ENCODE assay signal across 1 cellular context in the genomic region with DNA sequence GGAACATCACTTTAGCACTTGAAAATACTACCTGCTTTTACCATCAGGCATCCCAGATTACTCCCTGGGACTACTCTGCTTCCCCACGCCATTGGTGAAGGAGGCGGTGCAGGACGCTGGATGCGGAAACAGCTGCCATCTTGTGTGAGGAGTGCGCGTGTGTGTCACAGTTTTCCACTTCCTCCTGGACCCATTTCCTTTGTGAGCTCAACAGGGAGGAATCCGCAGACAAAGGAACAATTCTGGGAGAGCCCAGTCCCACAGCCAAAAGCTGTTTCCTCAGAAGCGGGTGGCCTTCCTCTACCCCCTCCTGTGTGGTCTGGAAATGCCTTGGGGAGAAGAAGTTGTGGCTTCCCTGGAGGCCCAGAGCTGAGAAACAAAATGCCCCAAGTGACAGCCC.
TF ChIP-seq lines count a peak whose summit lies in the region.

No MANE protein-coding gene starts in this region.

TF ChIP-seq in K562, 482 proteins besides CTCF, POLR2A, EP300 and RAD21 (continues in another document):
- TF ChIP-seq GABPA (tag; conservative IDR thresholded peaks at IDR 0.05; ENCODE audit: low read depth): peak; percentile 80
- TF ChIP-seq ZNF146 (CRISPR knock-in tag; IDR thresholded peaks at IDR 0.05; ENCODE audit: unreplicated experiment): no peak
- TF ChIP-seq RFX1 (IDR thresholded peaks at IDR 0.05): no peak
- no peak for TF ChIP-seq MAFG (tag; conservative IDR thresholded peaks at IDR 0.05)
- TF ChIP-seq, protein P1, sequence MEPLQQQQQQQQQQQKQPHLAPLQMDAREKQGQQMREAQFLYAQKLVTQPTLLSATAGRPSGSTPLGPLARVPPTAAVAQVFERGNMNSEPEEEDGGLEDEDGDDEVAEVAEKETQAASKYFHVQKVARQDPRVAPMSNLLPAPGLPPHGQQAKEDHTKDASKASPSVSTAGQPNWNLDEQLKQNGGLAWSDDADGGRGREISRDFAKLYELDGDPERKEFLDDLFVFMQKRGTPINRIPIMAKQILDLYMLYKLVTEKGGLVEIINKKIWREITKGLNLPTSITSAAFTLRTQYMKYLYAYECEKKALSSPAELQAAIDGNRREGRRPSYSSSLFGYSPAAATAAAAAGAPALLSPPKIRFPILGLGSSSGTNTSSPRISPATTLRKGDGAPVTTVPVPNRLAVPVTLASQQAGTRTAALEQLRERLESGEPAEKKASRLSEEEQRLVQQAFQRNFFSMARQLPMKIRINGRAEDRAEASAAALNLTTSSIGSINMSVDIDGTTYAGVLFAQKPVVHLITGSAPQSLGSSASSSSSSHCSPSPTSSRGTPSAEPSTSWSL (CRISPR knock-in tag; IDR thresholded peaks at IDR 0.05; ENCODE audit: borderline replicate concordance): no peak
- TF ChIP-seq ZNF668 (CRISPR knock-in tag; IDR thresholded peaks at IDR 0.05): no peak
- TF ChIP-seq, protein P2, sequence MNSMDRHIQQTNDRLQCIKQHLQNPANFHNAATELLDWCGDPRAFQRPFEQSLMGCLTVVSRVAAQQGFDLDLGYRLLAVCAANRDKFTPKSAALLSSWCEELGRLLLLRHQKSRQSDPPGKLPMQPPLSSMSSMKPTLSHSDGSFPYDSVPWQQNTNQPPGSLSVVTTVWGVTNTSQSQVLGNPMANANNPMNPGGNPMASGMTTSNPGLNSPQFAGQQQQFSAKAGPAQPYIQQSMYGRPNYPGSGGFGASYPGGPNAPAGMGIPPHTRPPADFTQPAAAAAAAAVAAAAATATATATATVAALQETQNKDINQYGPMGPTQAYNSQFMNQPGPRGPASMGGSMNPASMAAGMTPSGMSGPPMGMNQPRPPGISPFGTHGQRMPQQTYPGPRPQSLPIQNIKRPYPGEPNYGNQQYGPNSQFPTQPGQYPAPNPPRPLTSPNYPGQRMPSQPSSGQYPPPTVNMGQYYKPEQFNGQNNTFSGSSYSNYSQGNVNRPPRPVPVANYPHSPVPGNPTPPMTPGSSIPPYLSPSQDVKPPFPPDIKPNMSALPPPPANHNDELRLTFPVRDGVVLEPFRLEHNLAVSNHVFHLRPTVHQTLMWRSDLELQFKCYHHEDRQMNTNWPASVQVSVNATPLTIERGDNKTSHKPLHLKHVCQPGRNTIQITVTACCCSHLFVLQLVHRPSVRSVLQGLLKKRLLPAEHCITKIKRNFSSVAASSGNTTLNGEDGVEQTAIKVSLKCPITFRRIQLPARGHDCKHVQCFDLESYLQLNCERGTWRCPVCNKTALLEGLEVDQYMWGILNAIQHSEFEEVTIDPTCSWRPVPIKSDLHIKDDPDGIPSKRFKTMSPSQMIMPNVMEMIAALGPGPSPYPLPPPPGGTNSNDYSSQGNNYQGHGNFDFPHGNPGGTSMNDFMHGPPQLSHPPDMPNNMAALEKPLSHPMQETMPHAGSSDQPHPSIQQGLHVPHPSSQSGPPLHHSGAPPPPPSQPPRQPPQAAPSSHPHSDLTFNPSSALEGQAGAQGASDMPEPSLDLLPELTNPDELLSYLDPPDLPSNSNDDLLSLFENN (IDR thresholded peaks at IDR 0.05; ENCODE audit: low read depth in 2 of 2, low read length in 2 of 2): no peak
- no peak for TF ChIP-seq ZNF707 (CRISPR knock-in tag; conservative IDR thresholded peaks at IDR 0.05)
- TF ChIP-seq, protein P3, sequence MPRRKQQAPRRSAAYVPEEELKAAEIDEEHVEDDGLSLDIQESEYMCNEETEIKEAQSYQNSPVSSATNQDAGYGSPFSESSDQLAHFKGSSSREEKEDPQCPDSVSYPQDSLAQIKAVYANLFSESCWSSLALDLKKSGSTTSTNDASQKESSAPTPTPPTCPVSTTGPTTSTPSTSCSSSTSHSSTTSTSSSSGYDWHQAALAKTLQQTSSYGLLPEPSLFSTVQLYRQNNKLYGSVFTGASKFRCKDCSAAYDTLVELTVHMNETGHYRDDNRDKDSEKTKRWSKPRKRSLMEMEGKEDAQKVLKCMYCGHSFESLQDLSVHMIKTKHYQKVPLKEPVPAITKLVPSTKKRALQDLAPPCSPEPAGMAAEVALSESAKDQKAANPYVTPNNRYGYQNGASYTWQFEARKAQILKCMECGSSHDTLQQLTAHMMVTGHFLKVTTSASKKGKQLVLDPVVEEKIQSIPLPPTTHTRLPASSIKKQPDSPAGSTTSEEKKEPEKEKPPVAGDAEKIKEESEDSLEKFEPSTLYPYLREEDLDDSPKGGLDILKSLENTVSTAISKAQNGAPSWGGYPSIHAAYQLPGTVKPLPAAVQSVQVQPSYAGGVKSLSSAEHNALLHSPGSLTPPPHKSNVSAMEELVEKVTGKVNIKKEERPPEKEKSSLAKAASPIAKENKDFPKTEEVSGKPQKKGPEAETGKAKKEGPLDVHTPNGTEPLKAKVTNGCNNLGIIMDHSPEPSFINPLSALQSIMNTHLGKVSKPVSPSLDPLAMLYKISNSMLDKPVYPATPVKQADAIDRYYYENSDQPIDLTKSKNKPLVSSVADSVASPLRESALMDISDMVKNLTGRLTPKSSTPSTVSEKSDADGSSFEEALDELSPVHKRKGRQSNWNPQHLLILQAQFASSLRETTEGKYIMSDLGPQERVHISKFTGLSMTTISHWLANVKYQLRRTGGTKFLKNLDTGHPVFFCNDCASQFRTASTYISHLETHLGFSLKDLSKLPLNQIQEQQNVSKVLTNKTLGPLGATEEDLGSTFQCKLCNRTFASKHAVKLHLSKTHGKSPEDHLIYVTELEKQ (CRISPR knock-in tag; IDR thresholded peaks at IDR 0.05): no peak
- 0 out of 2 replicates have a peak, but pooled peaks have one; percentile 45 for TF ChIP-seq DIDO1 (tag; IDR thresholded peaks at IDR 0.05; ENCODE audit: low read depth)
- no peak for TF ChIP-seq ZNF316 (IDR thresholded peaks at IDR 0.05)
- TF ChIP-seq, protein P4, sequence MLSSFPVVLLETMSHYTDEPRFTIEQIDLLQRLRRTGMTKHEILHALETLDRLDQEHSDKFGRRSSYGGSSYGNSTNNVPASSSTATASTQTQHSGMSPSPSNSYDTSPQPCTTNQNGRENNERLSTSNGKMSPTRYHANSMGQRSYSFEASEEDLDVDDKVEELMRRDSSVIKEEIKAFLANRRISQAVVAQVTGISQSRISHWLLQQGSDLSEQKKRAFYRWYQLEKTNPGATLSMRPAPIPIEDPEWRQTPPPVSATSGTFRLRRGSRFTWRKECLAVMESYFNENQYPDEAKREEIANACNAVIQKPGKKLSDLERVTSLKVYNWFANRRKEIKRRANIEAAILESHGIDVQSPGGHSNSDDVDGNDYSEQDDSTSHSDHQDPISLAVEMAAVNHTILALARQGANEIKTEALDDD (IDR thresholded peaks at IDR 0.05): no peak
- TF ChIP-seq ZSCAN29 (IDR thresholded peaks at IDR 0.05): no peak
- no peak for TF ChIP-seq ILK (tag; IDR thresholded peaks at IDR 0.05; ENCODE audit: borderline replicate concordance, low read depth)
- TF ChIP-seq, protein P5, sequence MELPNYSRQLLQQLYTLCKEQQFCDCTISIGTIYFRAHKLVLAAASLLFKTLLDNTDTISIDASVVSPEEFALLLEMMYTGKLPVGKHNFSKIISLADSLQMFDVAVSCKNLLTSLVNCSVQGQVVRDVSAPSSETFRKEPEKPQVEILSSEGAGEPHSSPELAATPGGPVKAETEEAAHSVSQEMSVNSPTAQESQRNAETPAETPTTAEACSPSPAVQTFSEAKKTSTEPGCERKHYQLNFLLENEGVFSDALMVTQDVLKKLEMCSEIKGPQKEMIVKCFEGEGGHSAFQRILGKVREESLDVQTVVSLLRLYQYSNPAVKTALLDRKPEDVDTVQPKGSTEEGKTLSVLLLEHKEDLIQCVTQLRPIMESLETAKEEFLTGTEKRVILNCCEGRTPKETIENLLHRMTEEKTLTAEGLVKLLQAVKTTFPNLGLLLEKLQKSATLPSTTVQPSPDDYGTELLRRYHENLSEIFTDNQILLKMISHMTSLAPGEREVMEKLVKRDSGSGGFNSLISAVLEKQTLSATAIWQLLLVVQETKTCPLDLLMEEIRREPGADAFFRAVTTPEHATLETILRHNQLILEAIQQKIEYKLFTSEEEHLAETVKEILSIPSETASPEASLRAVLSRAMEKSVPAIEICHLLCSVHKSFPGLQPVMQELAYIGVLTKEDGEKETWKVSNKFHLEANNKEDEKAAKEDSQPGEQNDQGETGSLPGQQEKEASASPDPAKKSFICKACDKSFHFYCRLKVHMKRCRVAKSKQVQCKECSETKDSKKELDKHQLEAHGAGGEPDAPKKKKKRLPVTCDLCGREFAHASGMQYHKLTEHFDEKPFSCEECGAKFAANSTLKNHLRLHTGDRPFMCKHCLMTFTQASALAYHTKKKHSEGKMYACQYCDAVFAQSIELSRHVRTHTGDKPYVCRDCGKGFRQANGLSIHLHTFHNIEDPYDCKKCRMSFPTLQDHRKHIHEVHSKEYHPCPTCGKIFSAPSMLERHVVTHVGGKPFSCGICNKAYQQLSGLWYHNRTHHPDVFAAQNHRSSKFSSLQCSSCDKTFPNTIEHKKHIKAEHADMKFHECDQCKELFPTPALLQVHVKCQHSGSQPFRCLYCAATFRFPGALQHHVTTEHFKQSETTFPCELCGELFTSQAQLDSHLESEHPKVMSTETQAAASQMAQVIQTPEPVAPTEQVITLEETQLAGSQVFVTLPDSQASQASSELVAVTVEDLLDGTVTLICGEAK (IDR thresholded peaks at IDR 0.05): peak; percentile 83
- TF ChIP-seq, protein P5 (CRISPR knock-in tag; IDR thresholded peaks at IDR 0.05): no peak
- TF ChIP-seq YY1 (IDR thresholded peaks at IDR 0.05; ENCODE audit: borderline replicate concordance in 1 of 3, control insufficient read depth in 1 of 3, extremely low read depth in 1 of 3, insufficient read depth in 3 of 3, insufficient read length in 1 of 3, insufficient replicate concordance in 2 of 3, low read depth in 1 of 3, low read length in 2 of 3): peak in 2 of 3 experiments; percentile 62 to 83
- TF ChIP-seq HIVEP1 (CRISPR knock-in tag; IDR thresholded peaks at IDR 0.05): no peak
- TF ChIP-seq ZNF717 (CRISPR knock-in tag; IDR thresholded peaks at IDR 0.05): no peak
- TF ChIP-seq RBM25 (IDR thresholded peaks at IDR 0.05; ENCODE audit: low read depth, low read length, severe bottlenecking): no peak
- no peak for TF ChIP-seq ZZZ3 (IDR thresholded peaks at IDR 0.05)
- no peak for TF ChIP-seq CBFA2T3 (IDR thresholded peaks at IDR 0.05)
- TF ChIP-seq HDAC6 (IDR thresholded peaks at IDR 0.05; ENCODE audit: low read depth, low read length): no peak
- TF ChIP-seq, protein P6, sequence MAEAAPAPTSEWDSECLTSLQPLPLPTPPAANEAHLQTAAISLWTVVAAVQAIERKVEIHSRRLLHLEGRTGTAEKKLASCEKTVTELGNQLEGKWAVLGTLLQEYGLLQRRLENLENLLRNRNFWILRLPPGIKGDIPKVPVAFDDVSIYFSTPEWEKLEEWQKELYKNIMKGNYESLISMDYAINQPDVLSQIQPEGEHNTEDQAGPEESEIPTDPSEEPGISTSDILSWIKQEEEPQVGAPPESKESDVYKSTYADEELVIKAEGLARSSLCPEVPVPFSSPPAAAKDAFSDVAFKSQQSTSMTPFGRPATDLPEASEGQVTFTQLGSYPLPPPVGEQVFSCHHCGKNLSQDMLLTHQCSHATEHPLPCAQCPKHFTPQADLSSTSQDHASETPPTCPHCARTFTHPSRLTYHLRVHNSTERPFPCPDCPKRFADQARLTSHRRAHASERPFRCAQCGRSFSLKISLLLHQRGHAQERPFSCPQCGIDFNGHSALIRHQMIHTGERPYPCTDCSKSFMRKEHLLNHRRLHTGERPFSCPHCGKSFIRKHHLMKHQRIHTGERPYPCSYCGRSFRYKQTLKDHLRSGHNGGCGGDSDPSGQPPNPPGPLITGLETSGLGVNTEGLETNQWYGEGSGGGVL (CRISPR knock-in tag; IDR thresholded peaks at IDR 0.05): no peak
- no peak for TF ChIP-seq SREBF2 (CRISPR knock-in tag; IDR thresholded peaks at IDR 0.05)
- no peak for TF ChIP-seq ARID2 (IDR thresholded peaks at IDR 0.05)
- TF ChIP-seq PHB2 (IDR thresholded peaks at IDR 0.05; ENCODE audit: low read depth): no peak
- no peak for TF ChIP-seq C11orf30 (IDR thresholded peaks at IDR 0.05; ENCODE audit: low read depth)
- TF ChIP-seq CBX1 (IDR thresholded peaks at IDR 0.05; ENCODE audit: low read depth): peak; percentile 37; the same call in 1 of the 2 replicates
- TF ChIP-seq, protein P7, sequence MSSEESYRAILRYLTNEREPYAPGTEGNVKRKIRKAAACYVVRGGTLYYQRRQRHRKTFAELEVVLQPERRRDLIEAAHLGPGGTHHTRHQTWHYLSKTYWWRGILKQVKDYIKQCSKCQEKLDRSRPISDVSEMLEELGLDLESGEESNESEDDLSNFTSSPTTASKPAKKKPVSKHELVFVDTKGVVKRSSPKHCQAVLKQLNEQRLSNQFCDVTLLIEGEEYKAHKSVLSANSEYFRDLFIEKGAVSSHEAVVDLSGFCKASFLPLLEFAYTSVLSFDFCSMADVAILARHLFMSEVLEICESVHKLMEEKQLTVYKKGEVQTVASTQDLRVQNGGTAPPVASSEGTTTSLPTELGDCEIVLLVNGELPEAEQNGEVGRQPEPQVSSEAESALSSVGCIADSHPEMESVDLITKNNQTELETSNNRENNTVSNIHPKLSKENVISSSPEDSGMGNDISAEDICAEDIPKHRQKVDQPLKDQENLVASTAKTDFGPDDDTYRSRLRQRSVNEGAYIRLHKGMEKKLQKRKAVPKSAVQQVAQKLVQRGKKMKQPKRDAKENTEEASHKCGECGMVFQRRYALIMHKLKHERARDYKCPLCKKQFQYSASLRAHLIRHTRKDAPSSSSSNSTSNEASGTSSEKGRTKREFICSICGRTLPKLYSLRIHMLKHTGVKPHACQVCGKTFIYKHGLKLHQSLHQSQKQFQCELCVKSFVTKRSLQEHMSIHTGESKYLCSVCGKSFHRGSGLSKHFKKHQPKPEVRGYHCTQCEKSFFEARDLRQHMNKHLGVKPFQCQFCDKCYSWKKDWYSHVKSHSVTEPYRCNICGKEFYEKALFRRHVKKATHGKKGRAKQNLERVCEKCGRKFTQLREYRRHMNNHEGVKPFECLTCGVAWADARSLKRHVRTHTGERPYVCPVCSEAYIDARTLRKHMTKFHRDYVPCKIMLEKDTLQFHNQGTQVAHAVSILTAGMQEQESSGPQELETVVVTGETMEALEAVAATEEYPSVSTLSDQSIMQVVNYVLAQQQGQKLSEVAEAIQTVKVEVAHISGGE (CRISPR knock-in tag; IDR thresholded peaks at IDR 0.05): peak in 2 of 3 experiments; percentile 75 to 97; a peak in 4 of 6 replicates
- no peak for TF ChIP-seq GATA2 (CRISPR knock-in tag; IDR thresholded peaks at IDR 0.05)
